In the genomic region with DNA sequence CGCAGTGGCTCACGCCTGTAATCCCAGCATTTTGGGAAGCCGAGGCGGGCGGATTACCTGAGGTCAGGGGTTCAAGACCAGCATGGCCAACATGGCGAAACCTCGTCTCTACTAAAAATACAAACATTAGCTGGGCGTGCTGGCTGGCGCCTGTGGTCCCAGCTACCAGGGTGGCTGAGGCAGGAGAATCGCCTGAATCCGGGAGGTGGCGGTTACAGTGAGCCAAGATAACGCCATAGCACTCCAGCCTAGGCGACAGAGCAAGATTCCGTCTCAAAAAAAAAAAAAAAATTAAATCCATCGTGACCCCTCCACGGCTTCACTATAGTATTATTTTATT, we compare ENCODE assay signal across 1 cellular context.
A peak's percentile ranks its signal among the peaks of the same experiment; 100 is the strongest.
TF ChIP-seq lines count a peak whose summit lies in the region.

No MANE protein-coding gene starts in this region.

TF ChIP-seq in HepG2, 621 proteins besides CTCF, POLR2A, EP300 and RAD21:
- TF ChIP-seq ZBTB38 (CRISPR knock-in tag; IDR thresholded peaks at IDR 0.05) (peak; percentile 65), ZNF678 (CRISPR knock-in tag; IDR thresholded peaks at IDR 0.05) (0 out of 2 replicates have a peak, but pooled peaks have one; percentile 45), ZNF841 (CRISPR knock-in tag; IDR thresholded peaks at IDR 0.05; ENCODE audit: borderline replicate concordance) (no peak), DR1 (CRISPR knock-in tag; IDR thresholded peaks at IDR 0.05) (no peak), ZNF782 (CRISPR knock-in tag; IDR thresholded peaks at IDR 0.05; ENCODE audit: borderline replicate concordance) (0 out of 2 replicates have a peak, but pooled peaks have one; percentile 58), ATAD3A (CRISPR knock-in tag; IDR thresholded peaks at IDR 0.05) (no peak), ZNF703 (CRISPR knock-in tag; IDR thresholded peaks at IDR 0.05; ENCODE audit: borderline replicate concordance) (no peak), ZNF781 (CRISPR knock-in tag; IDR thresholded peaks at IDR 0.05; ENCODE audit: borderline replicate concordance, not compliant biosample characterization) (no peak), ONECUT2 (CRISPR knock-in tag; IDR thresholded peaks at IDR 0.05) (no peak), GATAD1 (CRISPR knock-in tag; IDR thresholded peaks at IDR 0.05) (no peak), ZBTB8A (CRISPR knock-in tag; IDR thresholded peaks at IDR 0.05; ENCODE audit: borderline replicate concordance, low read depth) (no peak), KAT8 (CRISPR knock-in tag; IDR thresholded peaks at IDR 0.05) (no peak)
- TF ChIP-seq, protein P1, sequence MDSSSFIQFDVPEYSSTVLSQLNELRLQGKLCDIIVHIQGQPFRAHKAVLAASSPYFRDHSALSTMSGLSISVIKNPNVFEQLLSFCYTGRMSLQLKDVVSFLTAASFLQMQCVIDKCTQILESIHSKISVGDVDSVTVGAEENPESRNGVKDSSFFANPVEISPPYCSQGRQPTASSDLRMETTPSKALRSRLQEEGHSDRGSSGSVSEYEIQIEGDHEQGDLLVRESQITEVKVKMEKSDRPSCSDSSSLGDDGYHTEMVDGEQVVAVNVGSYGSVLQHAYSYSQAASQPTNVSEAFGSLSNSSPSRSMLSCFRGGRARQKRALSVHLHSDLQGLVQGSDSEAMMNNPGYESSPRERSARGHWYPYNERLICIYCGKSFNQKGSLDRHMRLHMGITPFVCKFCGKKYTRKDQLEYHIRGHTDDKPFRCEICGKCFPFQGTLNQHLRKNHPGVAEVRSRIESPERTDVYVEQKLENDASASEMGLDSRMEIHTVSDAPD (CRISPR knock-in tag; IDR thresholded peaks at IDR 0.05), result peak; percentile 28; the same call in 1 of the 2 replicates
- TF ChIP-seq, protein P2, sequence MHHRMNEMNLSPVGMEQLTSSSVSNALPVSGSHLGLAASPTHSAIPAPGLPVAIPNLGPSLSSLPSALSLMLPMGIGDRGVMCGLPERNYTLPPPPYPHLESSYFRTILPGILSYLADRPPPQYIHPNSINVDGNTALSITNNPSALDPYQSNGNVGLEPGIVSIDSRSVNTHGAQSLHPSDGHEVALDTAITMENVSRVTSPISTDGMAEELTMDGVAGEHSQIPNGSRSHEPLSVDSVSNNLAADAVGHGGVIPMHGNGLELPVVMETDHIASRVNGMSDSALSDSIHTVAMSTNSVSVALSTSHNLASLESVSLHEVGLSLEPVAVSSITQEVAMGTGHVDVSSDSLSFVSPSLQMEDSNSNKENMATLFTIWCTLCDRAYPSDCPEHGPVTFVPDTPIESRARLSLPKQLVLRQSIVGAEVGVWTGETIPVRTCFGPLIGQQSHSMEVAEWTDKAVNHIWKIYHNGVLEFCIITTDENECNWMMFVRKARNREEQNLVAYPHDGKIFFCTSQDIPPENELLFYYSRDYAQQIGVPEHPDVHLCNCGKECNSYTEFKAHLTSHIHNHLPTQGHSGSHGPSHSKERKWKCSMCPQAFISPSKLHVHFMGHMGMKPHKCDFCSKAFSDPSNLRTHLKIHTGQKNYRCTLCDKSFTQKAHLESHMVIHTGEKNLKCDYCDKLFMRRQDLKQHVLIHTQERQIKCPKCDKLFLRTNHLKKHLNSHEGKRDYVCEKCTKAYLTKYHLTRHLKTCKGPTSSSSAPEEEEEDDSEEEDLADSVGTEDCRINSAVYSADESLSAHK (CRISPR knock-in tag; IDR thresholded peaks at IDR 0.05; ENCODE audit: borderline replicate concordance), result 0 out of 2 replicates have a peak, but pooled peaks have one; percentile 52
- TF ChIP-seq, protein P3, sequence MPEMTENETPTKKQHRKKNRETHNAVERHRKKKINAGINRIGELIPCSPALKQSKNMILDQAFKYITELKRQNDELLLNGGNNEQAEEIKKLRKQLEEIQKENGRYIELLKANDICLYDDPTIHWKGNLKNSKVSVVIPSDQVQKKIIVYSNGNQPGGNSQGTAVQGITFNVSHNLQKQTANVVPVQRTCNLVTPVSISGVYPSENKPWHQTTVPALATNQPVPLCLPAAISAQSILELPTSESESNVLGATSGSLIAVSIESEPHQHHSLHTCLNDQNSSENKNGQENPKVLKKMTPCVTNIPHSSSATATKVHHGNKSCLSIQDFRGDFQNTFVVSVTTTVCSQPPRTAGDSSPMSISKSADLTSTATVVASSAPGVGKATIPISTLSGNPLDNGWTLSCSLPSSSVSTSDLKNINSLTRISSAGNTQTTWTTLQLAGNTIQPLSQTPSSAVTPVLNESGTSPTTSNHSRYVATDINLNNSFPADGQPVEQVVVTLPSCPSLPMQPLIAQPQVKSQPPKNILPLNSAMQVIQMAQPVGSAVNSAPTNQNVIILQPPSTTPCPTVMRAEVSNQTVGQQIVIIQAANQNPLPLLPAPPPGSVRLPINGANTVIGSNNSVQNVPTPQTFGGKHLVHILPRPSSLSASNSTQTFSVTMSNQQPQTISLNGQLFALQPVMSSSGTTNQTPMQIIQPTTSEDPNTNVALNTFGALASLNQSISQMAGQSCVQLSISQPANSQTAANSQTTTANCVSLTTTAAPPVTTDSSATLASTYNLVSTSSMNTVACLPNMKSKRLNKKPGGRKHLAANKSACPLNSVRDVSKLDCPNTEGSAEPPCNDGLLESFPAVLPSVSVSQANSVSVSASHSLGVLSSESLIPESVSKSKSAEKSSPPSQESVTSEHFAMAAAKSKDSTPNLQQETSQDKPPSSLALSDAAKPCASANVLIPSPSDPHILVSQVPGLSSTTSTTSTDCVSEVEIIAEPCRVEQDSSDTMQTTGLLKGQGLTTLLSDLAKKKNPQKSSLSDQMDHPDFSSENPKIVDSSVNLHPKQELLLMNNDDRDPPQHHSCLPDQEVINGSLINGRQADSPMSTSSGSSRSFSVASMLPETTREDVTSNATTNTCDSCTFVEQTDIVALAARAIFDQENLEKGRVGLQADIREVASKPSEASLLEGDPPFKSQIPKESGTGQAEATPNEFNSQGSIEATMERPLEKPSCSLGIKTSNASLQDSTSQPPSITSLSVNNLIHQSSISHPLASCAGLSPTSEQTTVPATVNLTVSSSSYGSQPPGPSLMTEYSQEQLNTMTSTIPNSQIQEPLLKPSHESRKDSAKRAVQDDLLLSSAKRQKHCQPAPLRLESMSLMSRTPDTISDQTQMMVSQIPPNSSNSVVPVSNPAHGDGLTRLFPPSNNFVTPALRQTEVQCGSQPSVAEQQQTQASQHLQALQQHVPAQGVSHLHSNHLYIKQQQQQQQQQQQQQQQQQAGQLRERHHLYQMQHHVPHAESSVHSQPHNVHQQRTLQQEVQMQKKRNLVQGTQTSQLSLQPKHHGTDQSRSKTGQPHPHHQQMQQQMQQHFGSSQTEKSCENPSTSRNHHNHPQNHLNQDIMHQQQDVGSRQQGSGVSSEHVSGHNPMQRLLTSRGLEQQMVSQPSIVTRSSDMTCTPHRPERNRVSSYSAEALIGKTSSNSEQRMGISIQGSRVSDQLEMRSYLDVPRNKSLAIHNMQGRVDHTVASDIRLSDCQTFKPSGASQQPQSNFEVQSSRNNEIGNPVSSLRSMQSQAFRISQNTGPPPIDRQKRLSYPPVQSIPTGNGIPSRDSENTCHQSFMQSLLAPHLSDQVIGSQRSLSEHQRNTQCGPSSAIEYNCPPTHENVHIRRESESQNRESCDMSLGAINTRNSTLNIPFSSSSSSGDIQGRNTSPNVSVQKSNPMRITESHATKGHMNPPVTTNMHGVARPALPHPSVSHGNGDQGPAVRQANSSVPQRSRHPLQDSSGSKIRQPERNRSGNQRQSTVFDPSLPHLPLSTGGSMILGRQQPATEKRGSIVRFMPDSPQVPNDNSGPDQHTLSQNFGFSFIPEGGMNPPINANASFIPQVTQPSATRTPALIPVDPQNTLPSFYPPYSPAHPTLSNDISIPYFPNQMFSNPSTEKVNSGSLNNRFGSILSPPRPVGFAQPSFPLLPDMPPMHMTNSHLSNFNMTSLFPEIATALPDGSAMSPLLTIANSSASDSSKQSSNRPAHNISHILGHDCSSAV (CRISPR knock-in tag; IDR thresholded peaks at IDR 0.05; ENCODE audit: borderline replicate concordance), result no peak
